ENCODE assay signal across 8 cellular contexts in the genomic region with DNA sequence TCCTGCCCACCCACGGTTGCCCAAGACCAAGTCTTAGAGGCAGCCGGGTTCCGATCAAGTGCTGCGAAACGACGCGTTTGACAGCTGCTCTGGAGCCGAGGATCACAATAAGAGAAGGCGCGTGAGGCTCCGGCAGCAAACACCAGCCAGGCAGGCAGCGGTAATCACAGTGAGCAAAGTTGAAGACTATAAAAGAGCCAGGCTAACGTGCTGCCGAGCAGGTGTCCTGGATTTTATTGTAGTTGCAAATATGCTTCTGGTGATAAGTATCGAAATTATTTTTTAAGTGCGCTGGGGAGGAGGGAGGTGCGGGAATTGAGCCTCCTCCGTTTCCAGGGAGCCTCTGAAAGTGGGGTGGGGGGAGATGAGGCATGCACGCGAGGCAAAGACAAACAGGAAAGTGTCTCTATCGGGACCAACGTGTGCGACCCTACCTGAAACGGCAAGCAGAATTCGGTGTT. TPM values are rescaled to one million over a fixed set of nuclear protein-coding genes. Genes with fewer than 3 reads are reported as not detected.
DNase-seq lines count a peak whose midpoint lies in the region; ATAC-seq and TF ChIP-seq lines count a peak whose summit lies in the region.

No MANE protein-coding gene starts in this region.

- peak overlapping the region; percentile 33 for H3K4me3 ChIP-seq in astrocyte of the spinal cord (ENCODE audit: low read depth, low read length)
- peak overlapping the region; percentile 58 to 69 (median 60) for H3K4me3 ChIP-seq in subcutaneous abdominal adipose tissue (ENCODE audit: low read depth in 1 of 5, low read length in 5 of 5)

- ATAC-seq in left colon (peak; percentile 96), GM18519 (IDR thresholded peaks at IDR 0.05; ENCODE audit: low FRiP score, unreplicated experiment) (no peak)

- no peak overlapping the region for H3K9ac ChIP-seq in subcutaneous abdominal adipose tissue (ENCODE audit: low read length in 5 of 5)

- DNase-seq in NCI-H146 (lab: John Stamatoyannopoulos, UW), result peak; percentile 1
- no peak for DNase-seq in NCI-H146 treated with DMSO at 0.1 percent for 48 hours (lab: John Stamatoyannopoulos, UW; ENCODE audit: unreplicated experiment)
- DNase-seq in astrocyte of the spinal cord (ENCODE audit: low read depth, low spot score), result peak; percentile 25
- DNase-seq in left colon, result peak; percentile 52 to 63
- DNase-seq in DMS153 (lab: John Stamatoyannopoulos, UW), result no peak
- DNase-seq in NCI-H2107 (lab: John Stamatoyannopoulos, UW), result no peak

- H3K9me3 ChIP-seq in subcutaneous abdominal adipose tissue (ENCODE audit: control insufficient read depth in 5 of 5, low read length in 5 of 5), result no peaks in the 10 kb centered on the region

- no peak for TF ChIP-seq CTCF in astrocyte of the spinal cord (IDR thresholded peaks at IDR 0.05; ENCODE audit: low read depth, low read length)

- H3K4me1 ChIP-seq in subcutaneous abdominal adipose tissue (ENCODE audit: control insufficient read depth in 5 of 5, insufficient read depth in 5 of 5, low read length in 5 of 5), result peaks cover 0 to 18% (median 14%) of the 10 kb centered on the region in 5 donors

- in situ Hi-C loops in astrocyte of the spinal cord (cut with HindIII; ENCODE audit: low sequenced_read_pairs), result no loop called here

- intact Hi-C loops in left colon (cut with DNase I, micrococcal nuclease), result no loop called here

- H3K27me3 ChIP-seq in subcutaneous abdominal adipose tissue (ENCODE audit: control insufficient read depth in 5 of 5, insufficient read depth in 4 of 5, low read length in 5 of 5), result peaks cover 20 to 29% (median 21%) of the 10 kb centered on the region in 5 donors

- H3K27ac ChIP-seq in subcutaneous abdominal adipose tissue (ENCODE audit: low read depth, low read length), result no peak overlapping the region

- H3K36me3 ChIP-seq in subcutaneous abdominal adipose tissue (ENCODE audit: control insufficient read depth in 5 of 5, insufficient read depth in 5 of 5, low read length in 5 of 5), result no peaks in the 10 kb centered on the region

RNA-seq across cellular contexts. Expression of a gene that starts 0.6 kb away (rescaled TPM):
- 1 to 10 TPM in 1 of 2 donors, under 1 TPM in 1; 0.46 to 9.6 TPM for total RNA-seq in left colon

Comparison
In these comparisons a context has a peak if more than half of its experiments do, and no peak if none do; other contexts are left out.
1. DNase-seq: peak in NCI-H146 (single experiment), astrocyte of the spinal cord (single experiment) and left colon (2 of 2); none in NCI-H146 treated with DMSO at 0.1 percent for 48 hours (single experiment), DMS153 (single experiment) and NCI-H2107 (single experiment).